ENCODE assay signal across 8 cellular contexts in the genomic region with DNA sequence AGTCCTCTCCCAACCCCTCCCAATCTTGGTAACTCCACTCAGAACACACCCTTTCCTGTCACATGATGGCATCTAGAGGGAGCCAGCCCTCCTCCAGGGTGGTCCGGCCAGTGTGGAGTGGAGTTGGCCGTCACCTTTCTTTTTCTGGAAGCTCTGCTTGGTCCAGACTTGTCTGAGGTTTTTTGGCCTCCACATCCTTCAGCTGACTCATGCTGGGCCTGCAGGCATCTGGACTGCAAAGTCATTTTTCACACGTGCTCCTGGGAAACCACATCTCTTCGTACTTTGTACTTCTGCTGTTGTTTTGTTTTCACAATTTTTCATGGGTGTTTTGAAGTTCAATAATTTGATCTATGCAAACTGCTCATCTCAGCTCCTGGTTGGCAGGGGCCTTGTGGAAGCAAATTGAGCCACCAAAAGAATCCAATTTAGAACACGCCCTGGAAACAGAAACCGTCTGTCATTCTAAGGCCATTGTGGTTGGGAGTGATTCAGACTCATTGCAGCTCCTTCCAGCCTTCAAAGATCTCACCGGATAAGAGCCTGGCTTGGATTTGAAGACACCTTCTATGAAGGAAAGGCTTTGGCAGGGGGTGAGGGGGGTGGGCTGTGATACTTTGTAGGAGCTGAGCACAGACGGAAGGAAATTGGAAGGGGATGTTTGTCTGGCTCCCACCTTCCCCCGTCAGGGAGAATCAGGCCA. TPM values are rescaled to one million over a fixed set of nuclear protein-coding genes. Genes with fewer than 3 reads are reported as not detected.
A peak's percentile ranks its signal among the peaks of the same experiment; 100 is the strongest.
DNase-seq lines count a peak whose midpoint lies in the region; ATAC-seq and TF ChIP-seq lines count a peak whose summit lies in the region.

No MANE protein-coding gene starts in this region.

- no peak overlapping the region for H3K4me3 ChIP-seq in Loucy (ENCODE audit: low read length, poor library complexity, severe bottlenecking)

- peaks cover 7% of the 10 kb centered on the region for H3K4me1 ChIP-seq in Loucy (ENCODE audit: insufficient read depth, low read length, poor library complexity, severe bottlenecking)

- H3K79me2 ChIP-seq in Loucy (ENCODE audit: insufficient read depth, low read length), result no peaks in the 10 kb centered on the region

- no peak overlapping the region for H3K9ac ChIP-seq in Loucy (ENCODE audit: low read depth, low read length, poor library complexity, severe bottlenecking)

- H3F3A ChIP-seq in Loucy (ENCODE audit: low read depth), result no peaks in the 10 kb centered on the region

- H3K27me3 ChIP-seq in Loucy (ENCODE audit: insufficient read depth, low read length, poor library complexity, severe bottlenecking), result no peaks in the 10 kb centered on the region

- TF ChIP-seq CTCF in AG09319 (IDR thresholded peaks at IDR 0.05; ENCODE audit: low read depth, low read length) (no peak), Loucy (conservative IDR thresholded peaks at IDR 0.05; ENCODE audit: low read length) (no peak)

- H3K9me2 ChIP-seq in Loucy (replicated peaks; ENCODE audit: low read depth, low read length), result no peaks in the 10 kb centered on the region

- no peak overlapping the region for H3K4me2 ChIP-seq in Loucy (ENCODE audit: low read depth, low read length, poor library complexity, severe bottlenecking)

- H3K9me3 ChIP-seq in Loucy (ENCODE audit: insufficient read depth, low read depth, low read length), result no peaks in the 10 kb centered on the region

- DNase-seq in AG09319 (ENCODE audit: extremely low read depth, low read depth), result peak; percentile 86
- peak; percentile 55 for DNase-seq in brain pericyte (ENCODE audit: low read depth, low spot score)
- peak; percentile 41 for DNase-seq in medulla oblongata (ENCODE audit: extremely low spot score)
- DNase-seq in occipital lobe (lab: John Stamatoyannopoulos, UW), result no peak
- DNase-seq in NCI-H2196 treated with DMSO at 0.1 percent for 48 hours (lab: John Stamatoyannopoulos, UW; ENCODE audit: unreplicated experiment), result no peak

- H3K36me3 ChIP-seq in Loucy (ENCODE audit: insufficient read depth, low read length), result no peaks in the 10 kb centered on the region

- H2AFZ ChIP-seq in Loucy (ENCODE audit: low read length), result peak overlapping the region; percentile 49

- ATAC-seq in HG02870 (IDR thresholded peaks at IDR 0.05; ENCODE audit: unreplicated experiment) (no peak), GM21423 (IDR thresholded peaks at IDR 0.05; ENCODE audit: unreplicated experiment) (no peak)

- H4K20me1 ChIP-seq in Loucy (ENCODE audit: insufficient read depth, low read length, poor library complexity, severe bottlenecking), result no peaks in the 10 kb centered on the region

RNA-seq across cellular contexts. Expression of a gene that starts 42.4 kb away (rescaled TPM):
- 107 TPM for total RNA-seq in occipital lobe

Comparison
In these comparisons a context has a peak if more than half of its experiments do, and no peak if none do; other contexts are left out.
1. DNase-seq: peak in AG09319 (single experiment), brain pericyte (single experiment) and medulla oblongata (single experiment); none in occipital lobe (single experiment) and NCI-H2196 treated with DMSO at 0.1 percent for 48 hours (single experiment).